Comparison of ENCODE assay signal across 26 cellular contexts in genomic region chr3:196454935-196455334, GRCh38. TPM values are rescaled to one million over a fixed set of nuclear protein-coding genes. Genes with fewer than 3 reads are reported as not detected.
DNase-seq lines count a peak whose midpoint lies in the region; ATAC-seq, FAIRE-seq and TF ChIP-seq lines count a peak whose summit lies in the region.
"Had no signal": no experiment of that assay in that cellular context is flagged by ENCODE, and none has a peak within 500 bp of the region (broad histone marks: within the 10 kb centered on the region; RNA-seq: fewer than 3 reads in every experiment).

No MANE protein-coding gene starts in this region.

- H3K27ac Mint-ChIP-seq in HFFc6 = no peak overlapping the region
- H3K27ac Mint-ChIP-seq: CD8-positive, alpha-beta T cell; nephron; stimulated activated naive CD8-positive, alpha-beta T cell treated with anti-CD3 and anti-CD28 coated beads, Interleukin-15, amount 100 ng/mL, for 72 hours had no signal

- TF ChIP-seq EP300 in GM12878 (IDR thresholded peaks at IDR 0.05; ENCODE audit: borderline replicate concordance in 1 of 2, control insufficient read depth in 1 of 2, low read depth in 2 of 2, low read length in 2 of 2) = no peak

- no peak overlapping the region for H3K4me2 ChIP-seq in GM12878 (ENCODE audit: control insufficient read depth, insufficient read depth)
- H3K4me2 ChIP-seq: KMS-11, smooth muscle cell had no signal

- no peak overlapping the region for H2AFZ ChIP-seq in GM12878 (ENCODE audit: control insufficient read depth, low read depth, low read length)

- peak; percentile 35; the same call in 1 of the 3 replicates for ATAC-seq in GM12878
- ATAC-seq in HG03354 (IDR thresholded peaks at IDR 0.05; ENCODE audit: poor library complexity, severe bottlenecking, unreplicated experiment) = no peak
- ATAC-seq: CD8-positive, alpha-beta T cell; stimulated activated naive CD8-positive, alpha-beta T cell treated with anti-CD3 and anti-CD28 coated beads, Interleukin-15, amount 100 ng/mL, for 72 hours had no signal

- H3K9me3 Mint-ChIP-seq in HFFc6 = no peaks in the 10 kb centered on the region
- H3K9me3 Mint-ChIP-seq: CD8-positive, alpha-beta T cell; nephron; stimulated activated naive CD8-positive, alpha-beta T cell treated with anti-CD3 and anti-CD28 coated beads, Interleukin-15, amount 100 ng/mL, for 72 hours had no signal

- POLR2A ChIA-PET in AG04449 (lab: Yijun Ruan, JAX) = no interaction called here
- POLR2A ChIA-PET in GM12878 (lab: Charles Lee) = interaction anchor here (0.5 to 1.5 kb wide), 5 partner anchors 14 to 272 kb away, joined by 3 to 4 read pairs (median 3); no protein-coding TSS in a partner anchor

- RAD21 ChIA-PET in GM12878 (lab: Charles Lee; ENCODE audit: unreplicated experiment) = interaction anchor here (6.8 kb wide), 1 partner anchor 14 kb away, joined by 60 read pairs; no protein-coding TSS in a partner anchor

- CTCF ChIA-PET in AG04449 (lab: Yijun Ruan, JAX) (no interaction called here), GM12878 (lab: Yijun Ruan, JAX) (interaction anchor here (1.2 to 1.4 kb wide), 2 partner anchors 11 to 14 kb away, joined by 3 to 5 read pairs; no protein-coding TSS in a partner anchor)

- SMC1A ChIA-PET in GM12878 (lab: Charles Lee; ENCODE audit: uncharacterized antibody, unreplicated experiment) = interaction anchor here (1.0 to 6.8 kb wide), 4 partner anchors 11 to 174 kb away, joined by 3 to 59 read pairs (median 4); no protein-coding TSS in a partner anchor

- BruUV-seq in GM12878 (replicated peaks; lab: Mats Ljungman, UMichigan) = no TSS peak

- H3K9me3 ChIP-seq in GM12878 (replicated peaks; ENCODE audit: control insufficient read depth, insufficient read depth, low read length) (no peaks in the 10 kb centered on the region), breast epithelium (no peaks in the 10 kb centered on the region)
- H3K9me3 ChIP-seq: transverse colon had no signal

- H3K4me3 Mint-ChIP-seq in HFFc6 = no peak overlapping the region
- H3K4me3 Mint-ChIP-seq: CD8-positive, alpha-beta T cell; nephron; stimulated activated naive CD8-positive, alpha-beta T cell treated with anti-CD3 and anti-CD28 coated beads, Interleukin-15, amount 100 ng/mL, for 72 hours had no signal

- TF ChIP-seq CTCF in AG04449 (IDR thresholded peaks at IDR 0.05; ENCODE audit: insufficient read depth, low read length, missing control alignments) (no peak), HFFc6 (IDR thresholded peaks at IDR 0.05) (no peak), GM12878 (IDR thresholded peaks at IDR 0.05 in 2 of 3, conservative IDR thresholded peaks at IDR 0.05 in 1 of 3; ENCODE audit: control insufficient read depth in 2 of 3, extremely low read depth in 1 of 3, insufficient read depth in 1 of 3, low read depth in 3 of 3, low read length in 3 of 3) (no peak), breast epithelium (IDR thresholded peaks at IDR 0.05) (no peak)

- FAIRE-seq in GM12878 (lab: Jason Lieb, UNC) = no peak

- H3K27ac ChIP-seq in GM12878 (ENCODE audit: control insufficient read depth, insufficient read depth) (no peak overlapping the region), breast epithelium (no peak overlapping the region)
- H3K27ac ChIP-seq: cardiac muscle cell, KMS-11, RWPE1, transverse colon had no signal

- peaks cover 4% of the 10 kb centered on the region for H3K4me1 ChIP-seq in GM12878 (ENCODE audit: control insufficient read depth, insufficient read depth, low read length)
- H3K4me1 ChIP-seq in breast epithelium = no peaks in the 10 kb centered on the region
- H3K4me1 ChIP-seq: transverse colon had no signal

- H3K27me3 ChIP-seq in GM12878 (replicated peaks in 1 of 2; ENCODE audit: control insufficient read depth in 2 of 2, insufficient read depth in 2 of 2, low read length in 1 of 2) (no peaks in the 10 kb centered on the region), breast epithelium (no peaks in the 10 kb centered on the region)
- H3K27me3 ChIP-seq: cardiac muscle cell, transverse colon had no signal

- no peaks in the 10 kb centered on the region for H3K36me3 Mint-ChIP-seq in HFFc6 (ENCODE audit: low read depth)

- in situ Hi-C loops in GM12878 (cut with MboI) = no loop called here

- TF ChIP-seq RAD21 in GM12878 (IDR thresholded peaks at IDR 0.05; ENCODE audit: insufficient read depth, low read depth, low read length) = no peak

- H3K36me3 ChIP-seq in GM12878 (ENCODE audit: control insufficient read depth in 2 of 2, insufficient read depth in 2 of 2, low read length in 1 of 2) (no peaks in the 10 kb centered on the region), breast epithelium (no peaks in the 10 kb centered on the region)
- H3K36me3 ChIP-seq: cardiac muscle cell, transverse colon had no signal

- H3K27me3 Mint-ChIP-seq in HFFc6 (ENCODE audit: insufficient read depth) = no peaks in the 10 kb centered on the region; the same call in 1 of the 2 replicates
- H3K27me3 Mint-ChIP-seq: stimulated activated naive CD8-positive, alpha-beta T cell treated with anti-CD3 and anti-CD28 coated beads, Interleukin-15, amount 100 ng/mL, for 72 hours had no signal

- intact Hi-C loops in GM12878 (cut with micrococcal nuclease; ENCODE audit: unreplicated experiment) = no loop called here
- intact Hi-C loops in breast epithelium (cut with DNase I; ENCODE audit: low total_unique reads) = no loop called here

- no peaks in the 10 kb centered on the region for H4K20me1 ChIP-seq in GM12878 (ENCODE audit: control insufficient read depth, insufficient read depth)

- DNase-seq in AG04449 (ENCODE audit: low read depth, low spot score) (peak; percentile 28), HFFc6 (peak; percentile 15), GM12878 (ENCODE audit: low read depth, low spot score) (no peak), kidney tubule cell (ENCODE audit: low spot score) (peak; percentile 68), breast epithelium (ENCODE audit: low spot score in 2 of 2) (no peak), SW480 (ENCODE audit: low spot score) (no peak), SKM-1 (lab: John Stamatoyannopoulos, UW; ENCODE audit: unreplicated experiment) (no peak)
- DNase-seq: activated CD4-positive, alpha-beta T cell treated with anti-CD3 and anti-CD28 coated beads for 48 hours; activated CD8-positive, alpha-beta memory T cell treated with anti-CD3 and anti-CD28 coated beads, Interleukin-2, amount 50 U/mL, for 4 hours; CD8-positive, alpha-beta T cell; DMS79 treated with DMSO at 0.1 percent for 48 hours; glutamatergic neuron; H7; NCI-H1092; NCI-H2081; NCI-H510A; NK-92 treated with Interleukin-12 subunit alpha and Interleukin-12 subunit beta, amount 100 ng/mL, for 24 hours; stimulated activated CD4-positive, alpha-beta T cell treated with anti-CD3 and anti-CD28 coated beads, Interleukin-2, amount 100 ng/mL, for 48 hours; stimulated activated naive CD8-positive, alpha-beta T cell treated with anti-CD3 and anti-CD28 coated beads, Interleukin-15, amount 100 ng/mL, for 72 hours; transverse colon had no signal

- H3K4me3 ChIP-seq in AG04449 (ENCODE audit: low read depth, low read length) (no peak overlapping the region), GM12878 (no peak overlapping the region), breast epithelium (no peak overlapping the region)
- H3K4me3 ChIP-seq: cardiac muscle cell, smooth muscle cell, transverse colon had no signal

- peaks cover 5% of the 10 kb centered on the region; the same call in 1 of the 2 replicates for H3K4me1 Mint-ChIP-seq in HFFc6 (ENCODE audit: low read depth)
- H3K4me1 Mint-ChIP-seq: nephron; stimulated activated naive CD8-positive, alpha-beta T cell treated with anti-CD3 and anti-CD28 coated beads, Interleukin-15, amount 100 ng/mL, for 72 hours had no signal

- no peak for TF ChIP-seq POLR2A in GM12878 (IDR thresholded peaks at IDR 0.05; ENCODE audit: low read depth, low read length)
- no peak for TF ChIP-seq POLR2A in breast epithelium (IDR thresholded peaks at IDR 0.05)

- H3K9ac ChIP-seq in GM12878 (ENCODE audit: control insufficient read depth, insufficient read depth, low read length) = no peak overlapping the region
- H3K9ac ChIP-seq: KMS-11 had no signal

- H3K79me2 ChIP-seq in GM12878 (ENCODE audit: control insufficient read depth, insufficient read depth, low read length) = no peaks in the 10 kb centered on the region

- 67% methylated on average over 6 of the region's 6 CpGs for WGBS in GM12878 (ENCODE audit: insufficient coverage, insufficient replicate concordance, low lambda C conversion rate, missing lambda C conversion rate)

RNA-seq across cellular contexts. Expression of gene UBXN7, which starts 22.7 kb away (rescaled TPM):
- total RNA-seq in HFFc6 (2021; fragmentation: NEBNext Ultra II Directional; extraction: Animal tissue kit (Norgen Biotek cat#: 25700)) = 10 to 100 TPM; 57.8 to 67.0 (median 62.2) TPM
- total RNA-seq in GM12878 (2013; cell fraction: nucleolus; rRNA removed) = 105 and 108 TPM in 2 replicates
- 16.1 and 17.6 TPM in 2 replicates for total RNA-seq in GM12878 (2014; rRNA removed)
- total RNA-seq in GM12878 (2014; rRNA removed; fragmentation: Illumina TruSeq; extraction: Trizol) = 21.3 and 21.6 TPM in 2 replicates
- 60.8 and 68.3 TPM in 2 replicates for total RNA-seq in GM12878 (2021)
- 11.2 TPM for polyA plus RNA-seq in GM12878 (2011; ENCODE audit: low read depth)
- 30.6 and 52.4 TPM in 2 replicates for polyA plus RNA-seq in GM12878 (2011; rRNA removed)
- 15.2 and 22.8 TPM in 2 replicates for polyA plus RNA-seq in GM12878 (2011; cell fraction: cytosol; rRNA removed)
- 18.1 and 18.5 TPM in 2 replicates for polyA plus RNA-seq in GM12878 (2011; cell fraction: nucleus; rRNA removed)
- 25.6 and 36.3 TPM in 2 replicates for polyA plus RNA-seq in GM12878 (2012)
- polyA plus RNA-seq in GM12878 (2014; fragmentation: Illumina TruSeq; extraction: Trizol) = 28.1 and 33.8 TPM in 2 replicates
- polyA plus RNA-seq in GM12878 (2014; fragmentation: Nextera tagmentation; extraction: Ambion mirVana) = 1 to 10 TPM; 4.8 TPM
- polyA plus RNA-seq in GM12878 (2014; rRNA removed) = 17.9 and 21.7 TPM in 2 replicates
- polyA plus RNA-seq in GM12878 (2016; fragmentation: Nextera tagmentation; extraction: Ambion mirVana) = 10 to 100 TPM; 62.2 to 78.4 TPM
- 43.8 and 47.2 TPM in 2 replicates for polyA minus RNA-seq in GM12878 (2011; rRNA and poly(A)+ RNA removed)
- 15.8 and 16.2 TPM in 2 replicates for polyA minus RNA-seq in GM12878 (2011; cell fraction: cytosol; rRNA and poly(A)+ RNA removed)
- 13.7 and 19.9 TPM in 2 replicates for polyA minus RNA-seq in GM12878 (2011; cell fraction: nucleus; rRNA and poly(A)+ RNA removed)
- total RNA-seq in breast epithelium = 10 to 100 TPM; 21.4 to 25.8 (median 21.6) TPM

RNA-seq across cellular contexts. Expression of gene RNF168, which starts 48.6 kb away (rescaled TPM):
- 10 to 100 TPM; 11.6 to 16.5 (median 15.5) TPM for total RNA-seq in HFFc6 (2021; fragmentation: NEBNext Ultra II Directional; extraction: Animal tissue kit (Norgen Biotek cat#: 25700))
- 143 and 148 TPM in 2 replicates for total RNA-seq in GM12878 (2013; cell fraction: nucleolus; rRNA removed)
- 28.5 and 32.1 TPM in 2 replicates for total RNA-seq in GM12878 (2014; rRNA removed)
- total RNA-seq in GM12878 (2014; rRNA removed; fragmentation: Illumina TruSeq; extraction: Trizol) = 43.4 and 43.9 TPM in 2 replicates
- 47.5 and 47.7 TPM in 2 replicates for total RNA-seq in GM12878 (2021)
- 31.2 TPM for polyA plus RNA-seq in GM12878 (2011; ENCODE audit: low read depth)
- polyA plus RNA-seq in GM12878 (2011; rRNA removed) = 12.7 and 12.8 TPM in 2 replicates
- 11.6 and 14.8 TPM in 2 replicates for polyA plus RNA-seq in GM12878 (2011; cell fraction: cytosol; rRNA removed)
- 10.8 and 13.5 TPM in 2 replicates for polyA plus RNA-seq in GM12878 (2011; cell fraction: nucleus; rRNA removed)
- polyA plus RNA-seq in GM12878 (2012) = 32.3 and 35.3 TPM in 2 replicates
- 21.0 and 23.7 TPM in 2 replicates for polyA plus RNA-seq in GM12878 (2014; fragmentation: Illumina TruSeq; extraction: Trizol)
- polyA plus RNA-seq in GM12878 (2014; fragmentation: Nextera tagmentation; extraction: Ambion mirVana) = 10 to 100 TPM; 17.5 to 18.4 TPM
- 12.8 and 14.2 TPM in 2 replicates for polyA plus RNA-seq in GM12878 (2014; rRNA removed)
- 10 to 100 TPM; 37.0 to 46.9 TPM for polyA plus RNA-seq in GM12878 (2016; fragmentation: Nextera tagmentation; extraction: Ambion mirVana)
- 59.8 and 71.2 TPM in 2 replicates for polyA minus RNA-seq in GM12878 (2011; rRNA and poly(A)+ RNA removed)
- 23.8 and 28.9 TPM in 2 replicates for polyA minus RNA-seq in GM12878 (2011; cell fraction: cytosol; rRNA and poly(A)+ RNA removed)
- polyA minus RNA-seq in GM12878 (2011; cell fraction: nucleus; rRNA and poly(A)+ RNA removed) = 27.4 and 38.8 TPM in 2 replicates
- 10 to 100 TPM; 22.9 to 24.8 (median 24.3) TPM for total RNA-seq in breast epithelium

Comparison
In these comparisons a context has a peak if more than half of its experiments do, and no peak if none do; other contexts are left out.
1. DNase-seq: peak in AG04449 (single experiment), HFFc6 (single experiment) and kidney tubule cell (single experiment); none in GM12878 (single experiment), breast epithelium (0 of 2), SW480 (single experiment) and SKM-1 (single experiment).